20 cellular contexts compared by ENCODE assay signal in genomic region chr3:75396316-75396802, GRCh38.
DNase-seq lines count a peak whose midpoint lies in the region; ATAC-seq and TF ChIP-seq lines count a peak whose summit lies in the region.
"Had no signal": no experiment of that assay in that cellular context is flagged by ENCODE, and none has a peak within 500 bp of the region (broad histone marks: within the 10 kb centered on the region; RNA-seq: fewer than 3 reads in every experiment).

No MANE protein-coding gene starts in this region.

- H3K4me1 Mint-ChIP-seq in activated CD4-positive, alpha-beta memory T cell treated with anti-CD3 and anti-CD28 coated beads for 36 hours (ENCODE audit: low read depth), result no peaks in the 10 kb centered on the region
- no peaks in the 10 kb centered on the region for H3K4me1 Mint-ChIP-seq in naive thymus-derived CD4-positive, alpha-beta T cell
- H3K4me1 Mint-ChIP-seq: neural crest cell; stimulated activated memory B cell treated with anti-CD40 and anti-IgM and Interleukin-4, amounts not matched to agents 10 μg/mL and 1 μg/mL and 100 μg/mL, for 72 hours had no signal

- no peak overlapping the region for H2AFZ ChIP-seq in parathyroid adenoma

- DNase-seq in AG08395 (ENCODE audit: low spot score), result peak; percentile 2
- DNase-seq in HFF-Myc (ENCODE audit: extremely low read depth, low read depth), result no peak
- DNase-seq in esophagus muscularis mucosa (ENCODE audit: extremely low spot score), result no peak
- no peak for DNase-seq in activated CD4-positive, alpha-beta memory T cell treated with anti-CD3 and anti-CD28 coated beads for 36 hours
- no peak for DNase-seq in naive thymus-derived CD4-positive, alpha-beta T cell
- no peak for DNase-seq in GF-D8 (lab: John Stamatoyannopoulos, UW)
- DNase-seq: ACHN, amniotic stem cell, EL, kidney glomerular epithelial cell, NCI-H146, NCI-H774, SJCRH30 had no signal

- no peak for TF ChIP-seq CTCF in HFF-Myc (IDR thresholded peaks at IDR 0.05; ENCODE audit: low read depth, low read length, missing control alignments)
- TF ChIP-seq CTCF in esophagus muscularis mucosa (IDR thresholded peaks at IDR 0.05), result no peak
- TF ChIP-seq CTCF in parathyroid adenoma (IDR thresholded peaks at IDR 0.05), result no peak

- H3K4me1 ChIP-seq in esophagus muscularis mucosa (peaks cover 6 to 33% (median 28%) of the 10 kb centered on the region in 4 donors), parathyroid adenoma (no peaks in the 10 kb centered on the region)
- no peaks in the 10 kb centered on the region for H3K4me1 ChIP-seq in naive thymus-derived CD4-positive, alpha-beta T cell (ENCODE audit: control insufficient read depth in 2 of 2, insufficient read depth in 2 of 2, low read length in 2 of 2)
- H3K4me1 ChIP-seq: SJCRH30 had no signal

- 67% methylated on average over 6 of the region's 29 CpGs for WGBS in esophagus muscularis mucosa

- CTCF ChIA-PET in activated CD4-positive, alpha-beta memory T cell treated with anti-CD3 and anti-CD28 coated beads for 36 hours (lab: Charles Lee), result no interaction called here
- CTCF ChIA-PET in naive thymus-derived CD4-positive, alpha-beta T cell (lab: Charles Lee), result no interaction called here

- no peaks in the 10 kb centered on the region for H3K36me3 ChIP-seq in esophagus muscularis mucosa
- no peaks in the 10 kb centered on the region for H3K36me3 ChIP-seq in parathyroid adenoma (ENCODE audit: control insufficient read depth, insufficient read depth, low read length)
- H3K36me3 ChIP-seq in naive thymus-derived CD4-positive, alpha-beta T cell (ENCODE audit: control insufficient read depth in 2 of 3, insufficient read depth in 3 of 3, low read length in 3 of 3), result no peaks in the 10 kb centered on the region
- H3K36me3 ChIP-seq: SJCRH30 had no signal

- TF ChIP-seq EP300 in esophagus muscularis mucosa (IDR thresholded peaks at IDR 0.05), result no peak

- no peaks in the 10 kb centered on the region for H3K79me2 ChIP-seq in parathyroid adenoma

- TF ChIP-seq POLR2A in esophagus muscularis mucosa (IDR thresholded peaks at IDR 0.05; ENCODE audit: low read depth), result no peak

- H3K27ac Mint-ChIP-seq in activated CD4-positive, alpha-beta memory T cell treated with anti-CD3 and anti-CD28 coated beads for 36 hours, result no peak overlapping the region
- H3K27ac Mint-ChIP-seq in naive thymus-derived CD4-positive, alpha-beta T cell, result no peak overlapping the region
- H3K27ac Mint-ChIP-seq: mesothelial cell of epicardium; stimulated activated memory B cell treated with anti-CD40 and anti-IgM and Interleukin-4, amounts not matched to agents 10 μg/mL and 1 μg/mL and 100 μg/mL, for 72 hours had no signal

- no peaks in the 10 kb centered on the region for H3K9me3 Mint-ChIP-seq in activated CD4-positive, alpha-beta memory T cell treated with anti-CD3 and anti-CD28 coated beads for 36 hours
- peaks cover 0 to 15% (median 2%) of the 10 kb centered on the region in 11 donors for H3K9me3 Mint-ChIP-seq in naive thymus-derived CD4-positive, alpha-beta T cell
- H3K9me3 Mint-ChIP-seq: neural crest cell; stimulated activated memory B cell treated with anti-CD40 and anti-IgM and Interleukin-4, amounts not matched to agents 10 μg/mL and 1 μg/mL and 100 μg/mL, for 72 hours had no signal

- POLR2A ChIA-PET in activated CD4-positive, alpha-beta memory T cell treated with anti-CD3 and anti-CD28 coated beads for 36 hours (lab: Charles Lee), result no interaction called here
- POLR2A ChIA-PET in naive thymus-derived CD4-positive, alpha-beta T cell (lab: Charles Lee), result no interaction called here

- H3K4me3 Mint-ChIP-seq in activated CD4-positive, alpha-beta memory T cell treated with anti-CD3 and anti-CD28 coated beads for 36 hours, result no peak overlapping the region
- H3K4me3 Mint-ChIP-seq in naive thymus-derived CD4-positive, alpha-beta T cell, result no peak overlapping the region
- H3K4me3 Mint-ChIP-seq: mesothelial cell of epicardium; neural crest cell; stimulated activated memory B cell treated with anti-CD40 and anti-IgM and Interleukin-4, amounts not matched to agents 10 μg/mL and 1 μg/mL and 100 μg/mL, for 72 hours had no signal

- no peak overlapping the region for H3K9ac ChIP-seq in parathyroid adenoma

- H3K27me3 Mint-ChIP-seq in activated CD4-positive, alpha-beta memory T cell treated with anti-CD3 and anti-CD28 coated beads for 36 hours, result peaks cover 8% of the 10 kb centered on the region
- H3K27me3 Mint-ChIP-seq in naive thymus-derived CD4-positive, alpha-beta T cell, result peaks cover 0 to 8% (median 2%) of the 10 kb centered on the region in 5 donors
- H3K27me3 Mint-ChIP-seq: stimulated activated memory B cell treated with anti-CD40 and anti-IgM and Interleukin-4, amounts not matched to agents 10 μg/mL and 1 μg/mL and 100 μg/mL, for 72 hours had no signal

- H3K9me3 ChIP-seq in esophagus muscularis mucosa, result no peaks in the 10 kb centered on the region
- H3K9me3 ChIP-seq in parathyroid adenoma (ENCODE audit: control insufficient read depth, low read length), result no peaks in the 10 kb centered on the region
- no peaks in the 10 kb centered on the region for H3K9me3 ChIP-seq in naive thymus-derived CD4-positive, alpha-beta T cell (ENCODE audit: control insufficient read depth in 2 of 3, low read length in 3 of 3)
- H3K9me3 ChIP-seq: SJCRH30 had no signal

- ATAC-seq in naive thymus-derived CD4-positive, alpha-beta T cell, result no peak
- no peak for ATAC-seq in HG03469 (IDR thresholded peaks at IDR 0.05; ENCODE audit: unreplicated experiment)
- ATAC-seq: activated CD4-positive, CD25-positive, alpha-beta regulatory T cell treated with anti-CD3 and anti-CD28 coated beads, Interleukin-2, amount 50 U/mL, for 24 hours; HCT116; stimulated activated memory B cell treated with anti-CD40 and anti-IgM and Interleukin-4, amounts not matched to agents 10 μg/mL and 1 μg/mL and 100 μg/mL, for 72 hours had no signal

- intact Hi-C loops in esophagus muscularis mucosa (cut with DNase I), result no loop called here
- intact Hi-C loops in activated CD4-positive, alpha-beta memory T cell treated with anti-CD3 and anti-CD28 coated beads for 36 hours (cut with micrococcal nuclease), result no loop called here
- intact Hi-C loops in naive thymus-derived CD4-positive, alpha-beta T cell (cut with micrococcal nuclease), result no loop called here

- H3K27me3 ChIP-seq in esophagus muscularis mucosa (no peaks in the 10 kb centered on the region), parathyroid adenoma (ENCODE audit: control insufficient read depth, insufficient read depth, low read length) (no peaks in the 10 kb centered on the region)
- no peaks in the 10 kb centered on the region for H3K27me3 ChIP-seq in naive thymus-derived CD4-positive, alpha-beta T cell (ENCODE audit: control insufficient read depth in 2 of 2, insufficient read depth in 2 of 2, low read length in 2 of 2)
- H3K27me3 ChIP-seq: SJCRH30 had no signal

- H3K4me3 ChIP-seq in HFF-Myc (replicated peaks; ENCODE audit: low read depth, low read length), result peak overlapping the region; percentile 20; the same call in 1 of the 2 replicates
- peak overlapping the region; percentile 22 to 45 (median 42) for H3K4me3 ChIP-seq in esophagus muscularis mucosa
- peak overlapping the region; percentile 13 for H3K4me3 ChIP-seq in parathyroid adenoma (ENCODE audit: low read depth, low read length)
- no peak overlapping the region for H3K4me3 ChIP-seq in naive thymus-derived CD4-positive, alpha-beta T cell (ENCODE audit: low read length)
- H3K4me3 ChIP-seq: SJCRH30 had no signal

- H3K27ac ChIP-seq in esophagus muscularis mucosa (replicated peaks in 1 of 4) (peak overlapping the region in 2 of 4 donors; percentile 68 to 77), parathyroid adenoma (no peak overlapping the region)
- H3K27ac ChIP-seq in naive thymus-derived CD4-positive, alpha-beta T cell (ENCODE audit: low read depth, low read length), result no peak overlapping the region
- H3K27ac ChIP-seq: SJCRH30 had no signal

- no peaks in the 10 kb centered on the region for H3K36me3 Mint-ChIP-seq in activated CD4-positive, alpha-beta memory T cell treated with anti-CD3 and anti-CD28 coated beads for 36 hours
- H3K36me3 Mint-ChIP-seq in naive thymus-derived CD4-positive, alpha-beta T cell, result peaks cover 0 to 9% (median 0%) of the 10 kb centered on the region in 5 donors
- H3K36me3 Mint-ChIP-seq: mesothelial cell of epicardium; stimulated activated memory B cell treated with anti-CD40 and anti-IgM and Interleukin-4, amounts not matched to agents 10 μg/mL and 1 μg/mL and 100 μg/mL, for 72 hours had no signal

- H3K4me2 ChIP-seq in parathyroid adenoma (ENCODE audit: low read length), result peak overlapping the region; percentile 63
